ENCODE assay signal across 8 cellular contexts in the genomic region with DNA sequence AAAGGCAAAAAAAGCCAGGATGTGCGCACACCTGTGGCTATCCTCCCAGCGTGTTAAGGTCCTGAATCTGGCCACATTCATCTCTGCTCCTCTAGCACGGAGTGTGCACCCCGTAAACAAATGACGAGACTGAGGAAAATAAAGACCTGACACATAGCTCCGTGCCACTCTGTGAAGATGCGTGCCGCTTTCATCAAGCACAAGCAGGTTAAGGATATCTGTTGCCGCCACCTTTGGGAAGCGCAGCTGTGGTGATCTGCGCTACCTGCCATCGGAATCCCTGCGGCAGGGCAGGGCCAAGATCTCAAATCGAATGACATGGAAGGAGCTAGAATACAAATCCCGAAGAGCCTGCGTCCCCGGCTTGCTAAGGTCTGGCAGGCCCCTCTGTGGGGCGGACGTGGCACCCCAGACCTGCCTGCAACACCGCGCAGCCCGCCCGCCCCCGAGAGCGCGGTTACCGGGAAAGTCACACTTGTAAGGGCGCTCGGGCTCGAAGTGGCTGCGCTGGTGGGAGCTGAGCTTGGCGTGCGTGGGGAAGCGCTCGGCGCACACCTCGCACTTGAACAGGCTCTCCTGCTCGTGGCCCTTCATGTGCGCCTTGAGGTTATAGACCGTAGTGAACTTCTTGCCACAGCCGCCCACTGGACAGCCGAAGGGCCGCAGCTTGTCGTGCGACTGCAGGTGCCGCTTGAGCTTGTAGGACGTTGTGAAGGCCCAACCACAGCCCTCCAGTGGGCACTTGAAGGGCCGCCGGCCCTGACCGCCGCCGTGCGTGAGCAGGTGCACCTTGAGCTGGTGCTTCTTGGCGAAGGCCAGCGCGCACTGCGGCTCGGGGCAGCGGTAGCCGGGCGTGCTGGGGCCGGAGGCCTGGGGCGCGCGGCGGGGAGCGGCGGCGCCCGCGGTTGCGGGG. TPM values are rescaled to one million over a fixed set of nuclear protein-coding genes. Genes with fewer than 3 reads are reported as not detected.
DNase-seq lines count a peak whose midpoint lies in the region; ATAC-seq, FAIRE-seq and TF ChIP-seq lines count a peak whose summit lies in the region.

No MANE protein-coding gene starts in this region.

- peaks cover 9 to 23% (median 14%) of the 10 kb centered on the region in 4 experiments; a peak in 7 of 8 replicates for H3K36me3 ChIP-seq in H1 (ENCODE audit: control insufficient read depth in 2 of 4, insufficient read depth in 4 of 4, low read length in 3 of 4)
- peaks cover 15 to 26% of the 10 kb centered on the region in 2 donors for H3K36me3 ChIP-seq in mucosa of rectum (ENCODE audit: control insufficient read depth in 2 of 2, insufficient read depth in 2 of 2, low read length in 2 of 2)

- TF ChIP-seq CTCF in H1 (IDR thresholded peaks at IDR 0.05; ENCODE audit: control extremely low read depth in 1 of 3, insufficient read depth in 1 of 3, low read depth in 1 of 3, low read length in 3 of 3) = no peak

- peaks cover 3% of the 10 kb centered on the region for H3K36me3 Mint-ChIP-seq in IgD-negative memory B cell

- H3K27me3 Mint-ChIP-seq in IgD-negative memory B cell = peaks cover 2% of the 10 kb centered on the region

- peak overlapping the region; percentile 91 to 92 for H3K4me2 ChIP-seq in H1 (ENCODE audit: insufficient read depth in 1 of 2, low read depth in 2 of 2, low read length in 2 of 2)

- H2BK120ac ChIP-seq in H1 (replicated peaks; ENCODE audit: low read depth, low read length) = no peak overlapping the region

- no peak overlapping the region for H3K23ac ChIP-seq in H1 (ENCODE audit: insufficient read length)

- H3K27ac ChIP-seq in H1 (ENCODE audit: low read depth, low read length) (peak overlapping the region; percentile 2; the same call in 1 of the 2 replicates), mucosa of rectum (ENCODE audit: low read depth in 2 of 2, low read length in 2 of 2) (peak overlapping the region; percentile 85 to 90), substantia nigra (ENCODE audit: low read depth, low read length, poor library complexity, severe bottlenecking) (peak overlapping the region; percentile 79)

- peak overlapping the region; percentile 35 to 92 (median 68) for H3K27ac Mint-ChIP-seq in IgD-negative memory B cell

- no peak overlapping the region for H2BK15ac ChIP-seq in H1 (ENCODE audit: low read length)

- peak; percentile 30 for ATAC-seq in GM21723 (IDR thresholded peaks at IDR 0.05; ENCODE audit: unreplicated experiment)

- peak overlapping the region; percentile 67 for H3K56ac ChIP-seq in H1 (replicated peaks; ENCODE audit: insufficient read length, low read depth, low read length)

- TF ChIP-seq POLR2A in H1 (IDR thresholded peaks at IDR 0.05; ENCODE audit: control extremely low read depth in 1 of 2, low read depth in 2 of 2, low read length in 2 of 2) = no peak; a peak in 1 of 3 replicates

- H3K27me3 ChIP-seq in H1 (replicated peaks in 1 of 4; ENCODE audit: control insufficient read depth in 3 of 4, extremely low read depth in 1 of 4, insufficient read depth in 3 of 4, low read length in 3 of 4) (no peaks in the 10 kb centered on the region), mucosa of rectum (ENCODE audit: control insufficient read depth in 2 of 2, insufficient read depth in 2 of 2, low read length in 2 of 2) (no peaks in the 10 kb centered on the region)

- CTCF ChIA-PET in H1 (lab: Charles Lee; ENCODE audit: partially characterized antibody) = interaction anchor here (0.6 to 3.1 kb wide), 12 partner anchors 10 to 1061 kb away, joined by 3 to 15 read pairs (median 4); no protein-coding TSS in a partner anchor

- H3K4me3 ChIP-seq in H1 (ENCODE audit: extremely low read depth in 1 of 4, insufficient read depth in 2 of 4, low read depth in 3 of 4, low read length in 4 of 4) (peak overlapping the region; percentile 51 to 73 (median 68)), mucosa of rectum (ENCODE audit: low read length in 2 of 2) (peak overlapping the region; percentile 69 to 87)

- no peak overlapping the region for H2BK20ac ChIP-seq in H1 (ENCODE audit: low read length)

- no peak overlapping the region for H2AK5ac ChIP-seq in H1 (ENCODE audit: low read depth, low read length)

- no peak overlapping the region for H2AFZ ChIP-seq in H1 (ENCODE audit: low read length)

- H3K4me1 Mint-ChIP-seq in IgD-negative memory B cell = peaks cover 23 to 27% (median 26%) of the 10 kb centered on the region in 3 donors

- H4K20me1 ChIP-seq in H1 (replicated peaks in 1 of 2; ENCODE audit: control insufficient read depth in 1 of 2, insufficient read depth in 2 of 2, low read length in 2 of 2) = peaks cover 14 to 17% of the 10 kb centered on the region in 2 experiments

- no peak overlapping the region for H3K4ac ChIP-seq in H1 (replicated peaks; ENCODE audit: insufficient read length, low read depth, low read length)

- DNase-seq in NCI-H146 (lab: John Stamatoyannopoulos, UW) = peak; percentile 79
- DNase-seq in NCI-H146 treated with DMSO at 0.1 percent for 48 hours (lab: John Stamatoyannopoulos, UW; ENCODE audit: unreplicated experiment) = no peak
- DNase-seq in activated CD4-positive, alpha-beta T cell treated with anti-CD3 and anti-CD28 coated beads for 4 hours = peak; percentile 24 to 35
- DNase-seq in H1 (ENCODE audit: low read depth in 1 of 2, low spot score in 2 of 2) = peak in 1 of 2 experiments; percentile 59
- DNase-seq in substantia nigra (lab: John Stamatoyannopoulos, UW) = peak in 8 of 49 donors; percentile 32 to 59 (median 51)

- POLR2A ChIA-PET in H1 (lab: Charles Lee; ENCODE audit: partially characterized antibody) = interaction anchor here (0.6 to 4.2 kb wide), 12 partner anchors 9 to 478 kb away, joined by 3 to 23 read pairs (median 3); partner anchors contain the start of gene KLF15

- H3K4me1 ChIP-seq in H1 (replicated peaks in 1 of 4; ENCODE audit: control insufficient read depth in 3 of 4, insufficient read depth in 4 of 4, low read length in 3 of 4) = peaks cover 9 to 22% (median 14%) of the 10 kb centered on the region in 4 experiments; a peak in 6 of 7 replicates
- H3K4me1 ChIP-seq in mucosa of rectum (ENCODE audit: control insufficient read depth in 2 of 2, insufficient read depth in 2 of 2, low read length in 2 of 2) = peaks cover 31 to 35% of the 10 kb centered on the region in 2 donors

- peak overlapping the region; percentile 84 to 95 (median 90) for H3K4me3 Mint-ChIP-seq in IgD-negative memory B cell

- H4K8ac ChIP-seq in H1 (ENCODE audit: extremely low read depth, insufficient read depth, low read length) = peak overlapping the region; percentile 43; the same call in 1 of the 2 replicates

- H3K23me2 ChIP-seq in H1 (ENCODE audit: low read depth, low read length) = peaks cover 15% of the 10 kb centered on the region

- FAIRE-seq in H1 (lab: Jason Lieb, UNC) = no peak

- H4K91ac ChIP-seq in H1 (replicated peaks; ENCODE audit: insufficient read length, low read length) = no peak overlapping the region

- TF ChIP-seq RAD21 in H1 (IDR thresholded peaks at IDR 0.05 in 1 of 2, conservative IDR thresholded peaks at IDR 0.05 in 1 of 2; ENCODE audit: low read depth in 2 of 2, low read length in 2 of 2) = no peak

- H3K9ac ChIP-seq in H1 (replicated peaks in 1 of 4; ENCODE audit: extremely low read depth in 1 of 4, low read depth in 3 of 4, low read length in 3 of 4) (peak overlapping the region; percentile 68 to 98 (median 84)), mucosa of rectum (ENCODE audit: low read depth in 1 of 2, low read length in 2 of 2) (peak overlapping the region; percentile 81 to 83)

- H3K9me3 Mint-ChIP-seq in IgD-negative memory B cell = no peaks in the 10 kb centered on the region

- TF ChIP-seq EP300 in H1 (IDR thresholded peaks at IDR 0.05; ENCODE audit: borderline replicate concordance in 1 of 2, low read depth in 2 of 2, low read length in 2 of 2) = no peak

- H3K14ac ChIP-seq in H1 (ENCODE audit: insufficient read length) = no peak overlapping the region

- no peak overlapping the region for H2BK12ac ChIP-seq in H1 (ENCODE audit: low read depth, low read length)

- peaks cover 0 to 43% of the 10 kb centered on the region in 2 experiments; a peak in 2 of 4 replicates for H3K79me2 ChIP-seq in H1 (ENCODE audit: control insufficient read depth in 1 of 2, insufficient read depth in 2 of 2, low read length in 2 of 2)

- WGBS in H1 (ENCODE audit: extremely low coverage in 1 of 2, insufficient coverage in 1 of 2, insufficient read length in 1 of 2, insufficient replicate concordance in 2 of 2, low coverage in 1 of 2, low lambda C conversion rate in 2 of 2, missing lambda C conversion rate in 1 of 2), 2 experiments = 8% methylated on average over 58 of the region's 72 CpGs; no CpG with 5 or more reads in 1 of the 2 experiments

- H3K18ac ChIP-seq in H1 (ENCODE audit: extremely low read depth, low read length) = no peak overlapping the region

- H3K9me3 ChIP-seq in H1 (ENCODE audit: insufficient read depth in 2 of 2, low read depth in 1 of 2, low read length in 1 of 2) (no peaks in the 10 kb centered on the region), mucosa of rectum (ENCODE audit: control insufficient read depth in 2 of 2, low read length in 2 of 2) (no peaks in the 10 kb centered on the region)

- H2BK5ac ChIP-seq in H1 (ENCODE audit: low read depth, low read length) = peak overlapping the region; percentile 37; the same call in 1 of the 2 replicates

- peaks cover 8% of the 10 kb centered on the region for H3K79me1 ChIP-seq in H1 (ENCODE audit: low read depth, low read length)

- no peak overlapping the region for H4K5ac ChIP-seq in H1 (ENCODE audit: insufficient read length, low read depth, low read length)

RNA-seq across cellular contexts. Expression of gene ZXDC, which starts 0.9 kb away (rescaled TPM):
- polyA plus RNA-seq in IgD-negative memory B cell = 9.1 TPM
- total RNA-seq in H1 (2021; fragmentation: NEBNext Ultra II Directional; extraction: Animal tissue kit (Norgen Biotek cat#: 25700)) = 23.0 and 24.3 TPM in 2 replicates
- polyA plus RNA-seq in H1 (2011; rRNA removed) = 12.7 and 19.1 TPM in 2 replicates
- polyA plus RNA-seq in H1 (2011; cell fraction: cytosol; rRNA removed) = 14.3 TPM
- 44.2 TPM for polyA plus RNA-seq in H1 (2011; cell fraction: nucleus; rRNA removed)
- 11.1 to 14.1 TPM (median 13.0 TPM) in 4 replicates for polyA plus RNA-seq in H1 (2012, experiment 1 of 2)
- polyA plus RNA-seq in H1 (2012, experiment 2 of 2) = 6.2 TPM
- polyA plus RNA-seq in H1 (2013, experiment 1 of 2) = 10.8 TPM
- polyA plus RNA-seq in H1 (2013, experiment 2 of 2) = 8.9 TPM
- 34.3 and 34.8 TPM in 2 replicates for polyA minus RNA-seq in H1 (2011; rRNA and poly(A)+ RNA removed)
- 19.7 TPM for polyA minus RNA-seq in H1 (2011; cell fraction: cytosol; rRNA and poly(A)+ RNA removed)
- polyA minus RNA-seq in H1 (2011; cell fraction: nucleus; rRNA and poly(A)+ RNA removed) = 50.7 TPM

RNA-seq across cellular contexts. Expression of gene UROC1, which starts 42.8 kb away (rescaled TPM):
- polyA plus RNA-seq in IgD-negative memory B cell (not detected), H1 (2011; rRNA removed) (0.03 and 0.09 TPM in 2 replicates)
- not detected in 2 replicates for total RNA-seq in H1 (2021; fragmentation: NEBNext Ultra II Directional; extraction: Animal tissue kit (Norgen Biotek cat#: 25700))
- 0.05 TPM for polyA plus RNA-seq in H1 (2011; cell fraction: cytosol; rRNA removed)
- 0.10 TPM for polyA plus RNA-seq in H1 (2011; cell fraction: nucleus; rRNA removed)
- 0.05 TPM in 2 of 4 replicates, not detected in the others for polyA plus RNA-seq in H1 (2012, experiment 1 of 2)
- not detected for polyA plus RNA-seq in H1 (2012, experiment 2 of 2)
- not detected for polyA plus RNA-seq in H1 (2013, experiment 1 of 2)
- polyA plus RNA-seq in H1 (2013, experiment 2 of 2) = 0.04 TPM
- polyA minus RNA-seq in H1 (2011; rRNA and poly(A)+ RNA removed) = 0.05 TPM in 1 of 2 replicates, not detected in the other
- polyA minus RNA-seq in H1 (2011; cell fraction: cytosol; rRNA and poly(A)+ RNA removed) = not detected
- not detected for polyA minus RNA-seq in H1 (2011; cell fraction: nucleus; rRNA and poly(A)+ RNA removed)

RNA-seq across cellular contexts. Expression of gene CHST13, which starts 49.2 kb away (rescaled TPM):
- not detected for polyA plus RNA-seq in IgD-negative memory B cell
- 5.4 and 5.9 TPM in 2 replicates for total RNA-seq in H1 (2021; fragmentation: NEBNext Ultra II Directional; extraction: Animal tissue kit (Norgen Biotek cat#: 25700))
- 11.7 and 15.6 TPM in 2 replicates for polyA plus RNA-seq in H1 (2011; rRNA removed)
- 7.5 TPM for polyA plus RNA-seq in H1 (2011; cell fraction: cytosol; rRNA removed)
- 7.6 TPM for polyA plus RNA-seq in H1 (2011; cell fraction: nucleus; rRNA removed)
- 2.1 to 6.2 TPM (median 5.1 TPM) in 4 replicates for polyA plus RNA-seq in H1 (2012, experiment 1 of 2)
- 5.3 TPM for polyA plus RNA-seq in H1 (2012, experiment 2 of 2)
- 9.0 TPM for polyA plus RNA-seq in H1 (2013, experiment 1 of 2)
- 9.3 TPM for polyA plus RNA-seq in H1 (2013, experiment 2 of 2)
- 0.22 and 0.57 TPM in 2 replicates for polyA minus RNA-seq in H1 (2011; rRNA and poly(A)+ RNA removed)
- polyA minus RNA-seq in H1 (2011; cell fraction: cytosol; rRNA and poly(A)+ RNA removed) = 4.1 TPM
- 2.8 TPM for polyA minus RNA-seq in H1 (2011; cell fraction: nucleus; rRNA and poly(A)+ RNA removed)

Comparison
In these comparisons a context has a peak if more than half of its experiments do, and no peak if none do; other contexts are left out.
1. H3K27ac ChIP-seq: peak in every context shown above with its lines; median percentile 88 in mucosa of rectum; 79 in substantia nigra; 2 in H1.